In the genomic region with DNA sequence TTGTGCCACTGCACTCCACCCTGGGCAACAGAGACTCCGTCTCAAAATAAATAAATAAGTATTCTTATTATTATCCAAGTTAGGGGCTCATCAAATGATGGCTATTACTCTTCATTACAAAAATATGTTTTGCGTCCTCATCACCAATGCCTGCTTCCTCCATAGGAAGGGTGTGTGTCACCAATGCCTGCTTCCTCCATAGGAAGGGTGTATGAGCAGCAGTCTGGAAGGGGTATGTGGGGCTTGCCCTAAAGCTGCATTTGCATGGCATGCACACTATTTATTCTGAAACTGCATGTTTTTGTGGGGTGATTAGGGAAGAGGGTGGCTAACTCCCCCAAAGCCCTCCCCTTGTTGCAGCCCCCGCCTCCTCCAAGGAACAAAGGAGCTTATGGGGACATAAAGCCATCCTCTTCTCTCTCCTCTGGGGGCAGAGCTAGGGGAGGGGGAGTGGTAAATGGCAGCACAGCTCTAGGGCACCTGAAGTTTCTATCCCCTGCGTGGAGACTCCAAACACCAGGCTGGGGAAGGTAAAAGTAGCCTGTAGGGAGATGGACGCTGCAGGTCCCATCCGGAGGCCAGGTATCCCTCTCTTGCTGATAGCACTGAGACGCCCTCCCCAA, we compare ENCODE assay signal across 8 cellular contexts. TPM values are rescaled to one million over a fixed set of nuclear protein-coding genes. Genes with fewer than 3 reads are reported as not detected.
A peak's percentile ranks its signal among the peaks of the same experiment; 100 is the strongest.
DNase-seq lines count a peak whose midpoint lies in the region; ATAC-seq and TF ChIP-seq lines count a peak whose summit lies in the region.

No MANE protein-coding gene starts in this region.

- H3K9me3 ChIP-seq in cardiac muscle cell (ENCODE audit: low read depth) (no peaks in the 10 kb centered on the region), psoas muscle (no peaks in the 10 kb centered on the region)

- TF ChIP-seq CTCF in cardiac muscle cell (IDR thresholded peaks at IDR 0.05; ENCODE audit: low read depth, low read length) = no peak
- no peak for TF ChIP-seq CTCF in fibroblast of mammary gland (conservative IDR thresholded peaks at IDR 0.05; ENCODE audit: control insufficient read depth, insufficient read depth, low read depth, low read length)
- no peak for TF ChIP-seq CTCF in psoas muscle (IDR thresholded peaks at IDR 0.05)

- H3K4me1 ChIP-seq in cardiac muscle cell (ENCODE audit: low read depth) (no peaks in the 10 kb centered on the region), psoas muscle (peaks cover 16% of the 10 kb centered on the region)

- ATAC-seq in left ventricle myocardium superior (no peak), psoas muscle (no peak), HG02938 (IDR thresholded peaks at IDR 0.05; ENCODE audit: unreplicated experiment) (no peak), HG03108 (IDR thresholded peaks at IDR 0.05; ENCODE audit: unreplicated experiment) (no peak)

- 53 to 66% (median 59%) methylated on average over 7 of the region's 7 CpGs for WGBS in psoas muscle, 3 donors

- DNase-seq in cardiac muscle cell (ENCODE audit: low read depth in 1 of 2, low spot score in 1 of 2) = peak in 1 of 2 donors; percentile 5
- DNase-seq in left ventricle myocardium superior = no peak
- no peak for DNase-seq in T-helper 2 cell treated with Interferon-gamma antibody and Interleukin-4, amounts not matched to agents 5 μg/mL and 100 μg/mL, for 36 hours (ENCODE audit: low spot score)
- DNase-seq in fibroblast of mammary gland (ENCODE audit: low read depth) = no peak
- no peak for DNase-seq in psoas muscle
- DNase-seq in NCI-H526 treated with DMSO at 0.1 percent for 48 hours (lab: John Stamatoyannopoulos, UW) = no peak

- H3K4me3 Mint-ChIP-seq in T-helper 2 cell treated with Interferon-gamma antibody and Interleukin-4, amounts not matched to agents 5 μg/mL and 100 μg/mL, for 36 hours = peak overlapping the region; percentile 91

- no peaks in the 10 kb centered on the region for H3K36me3 ChIP-seq in cardiac muscle cell
- H3K36me3 ChIP-seq in psoas muscle (ENCODE audit: insufficient read depth in 1 of 2, low read depth in 1 of 2) = peaks cover 0 to 20% of the 10 kb centered on the region in 2 donors

- no peaks in the 10 kb centered on the region for H3K27me3 Mint-ChIP-seq in T-helper 2 cell treated with Interferon-gamma antibody and Interleukin-4, amounts not matched to agents 5 μg/mL and 100 μg/mL, for 36 hours (ENCODE audit: low read depth)

- H3K4me3 ChIP-seq in cardiac muscle cell (peak overlapping the region; percentile 96), fibroblast of mammary gland (ENCODE audit: control insufficient read depth, low read depth, low read length) (peak overlapping the region; percentile 87), psoas muscle (peak overlapping the region; percentile 99)

- peaks cover 21% of the 10 kb centered on the region for H3K4me1 Mint-ChIP-seq in T-helper 2 cell treated with Interferon-gamma antibody and Interleukin-4, amounts not matched to agents 5 μg/mL and 100 μg/mL, for 36 hours (ENCODE audit: low read depth)

- H3K9me3 Mint-ChIP-seq in T-helper 2 cell treated with Interferon-gamma antibody and Interleukin-4, amounts not matched to agents 5 μg/mL and 100 μg/mL, for 36 hours = no peaks in the 10 kb centered on the region

- H3K36me3 Mint-ChIP-seq in T-helper 2 cell treated with Interferon-gamma antibody and Interleukin-4, amounts not matched to agents 5 μg/mL and 100 μg/mL, for 36 hours (ENCODE audit: low read depth) = peaks cover 10% of the 10 kb centered on the region

- peak overlapping the region; percentile 82 for H3K27ac Mint-ChIP-seq in T-helper 2 cell treated with Interferon-gamma antibody and Interleukin-4, amounts not matched to agents 5 μg/mL and 100 μg/mL, for 36 hours

- H3K27me3 ChIP-seq in cardiac muscle cell (no peaks in the 10 kb centered on the region), psoas muscle (ENCODE audit: insufficient read depth in 3 of 3, low read length in 2 of 3) (no peaks in the 10 kb centered on the region)

- no peak overlapping the region for H3K27ac ChIP-seq in cardiac muscle cell
- H3K27ac ChIP-seq in psoas muscle = no peak overlapping the region

- intact Hi-C loops in left ventricle myocardium superior (cut with micrococcal nuclease) (no loop called here), psoas muscle (cut with DNase I) (loop anchor here in 1 of 2 donors (5.0 kb wide), 1 partner anchor 57 kb away; the partner anchor contains the start of gene ANAPC5)

RNA-seq across cellular contexts. Expression of gene CAMKK2, which starts 1.3 kb away (rescaled TPM):
- total RNA-seq in cardiac muscle cell (15.0 and 18.6 TPM in 2 replicates), left ventricle myocardium superior (16.8 TPM), psoas muscle (10 to 100 TPM in 2 of 4 donors, 1 to 10 TPM in 2; 6.8 to 12.3 (median 10.4) TPM)
- polyA plus RNA-seq in cardiac muscle cell (22.9 and 24.2 TPM in 2 replicates), psoas muscle (1 to 10 TPM; 4.4 to 8.3 (median 5.6) TPM)

RNA-seq across cellular contexts. Expression of gene ANAPC5, which starts 57.0 kb away (rescaled TPM):
- 85.2 and 109 TPM in 2 replicates for total RNA-seq in cardiac muscle cell
- polyA plus RNA-seq in cardiac muscle cell = 123 and 155 TPM in 2 replicates
- total RNA-seq in left ventricle myocardium superior = 59.2 TPM
- 10 to 100 TPM; 59.1 to 80.3 (median 71.6) TPM for total RNA-seq in psoas muscle
- 100 to 1,000 TPM in 1 of 3 donors, 10 to 100 TPM in 2; 47.1 to 120 (median 48.7) TPM for polyA plus RNA-seq in psoas muscle
